In the genomic region with DNA sequence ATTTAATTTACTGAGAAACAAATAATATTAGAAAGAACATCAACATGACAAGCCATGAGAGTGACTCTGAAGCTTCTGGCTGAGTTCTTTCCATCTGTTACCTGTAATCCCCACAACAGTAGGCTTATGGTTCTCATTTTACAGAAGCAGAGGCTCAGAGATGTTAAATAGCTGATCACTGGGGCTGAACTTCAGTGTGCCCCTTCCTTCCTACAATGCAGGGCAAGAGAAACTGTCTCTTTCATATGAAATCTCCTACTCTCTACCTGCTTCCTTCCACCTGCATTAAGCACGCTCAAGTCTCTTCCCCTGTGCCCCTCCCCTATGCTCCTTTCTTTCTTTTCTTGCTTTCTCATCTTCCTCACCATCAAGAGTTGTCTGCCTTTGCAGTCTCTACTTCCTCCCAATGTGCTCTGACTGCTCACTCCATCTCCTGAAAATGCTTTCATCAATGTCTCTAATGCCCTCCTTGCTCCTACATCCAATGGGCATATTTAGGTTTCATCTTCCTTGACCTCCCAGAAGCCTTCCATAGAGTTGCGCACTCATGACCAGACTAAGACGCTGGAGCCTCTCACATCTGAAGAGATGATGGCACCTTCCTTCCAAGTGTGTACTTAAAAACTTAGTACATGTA, we compare ENCODE assay signal across 28 cellular contexts. TPM values are rescaled to one million over a fixed set of nuclear protein-coding genes. Genes with fewer than 3 reads are reported as not detected.
"Had no signal": no experiment of that assay in that cellular context is flagged by ENCODE, and none has a peak within 500 bp of the region (broad histone marks: within the 10 kb centered on the region; RNA-seq: fewer than 3 reads in every experiment).

No MANE protein-coding gene starts in this region.

- H3K4me3 Mint-ChIP-seq: mesothelial cell of epicardium; naive B cell; natural killer cell treated with Interleukin-12 subunit alpha and Interleukin-12 subunit beta and Interleukin-15 and Interleukin-18, amount 100 ng/mL, for 72 hours; stimulated activated effector memory CD8-positive, alpha-beta T cell treated with anti-CD3 and anti-CD28 coated beads, Interleukin-12 subunit alpha, Interleukin-12 subunit beta, amount 100 ng/mL, for 72 hours; stimulated activated naive CD8-positive, alpha-beta T cell treated with anti-CD3 and anti-CD28 coated beads, Interleukin-15, Interleukin-2, amounts not matched to agents 100 ng/mL and 50 ng/mL, for 24 hours; type B pancreatic cell had no signal

- H3K4me3 ChIP-seq: lung, pancreas, prostate gland, sigmoid colon, spleen, suprapubic skin, thoracic aorta, tibial artery, uterus had no signal

- H3K36me3 Mint-ChIP-seq: mesothelial cell of epicardium; naive B cell; natural killer cell treated with Interleukin-12 subunit alpha and Interleukin-12 subunit beta and Interleukin-15 and Interleukin-18, amount 100 ng/mL, for 72 hours; stimulated activated effector memory CD8-positive, alpha-beta T cell treated with anti-CD3 and anti-CD28 coated beads, Interleukin-12 subunit alpha, Interleukin-12 subunit beta, amount 100 ng/mL, for 72 hours had no signal

- H3K27ac Mint-ChIP-seq: mesothelial cell of epicardium; naive B cell; natural killer cell treated with Interleukin-12 subunit alpha and Interleukin-12 subunit beta and Interleukin-15 and Interleukin-18, amount 100 ng/mL, for 72 hours; stimulated activated effector memory CD8-positive, alpha-beta T cell treated with anti-CD3 and anti-CD28 coated beads, Interleukin-12 subunit alpha, Interleukin-12 subunit beta, amount 100 ng/mL, for 72 hours; stimulated activated naive CD8-positive, alpha-beta T cell treated with anti-CD3 and anti-CD28 coated beads, Interleukin-15, Interleukin-2, amounts not matched to agents 100 ng/mL and 50 ng/mL, for 24 hours; type B pancreatic cell had no signal

- H3K9me3 Mint-ChIP-seq: mesothelial cell of epicardium; natural killer cell treated with Interleukin-12 subunit alpha and Interleukin-12 subunit beta and Interleukin-15 and Interleukin-18, amount 100 ng/mL, for 72 hours; stimulated activated effector memory CD8-positive, alpha-beta T cell treated with anti-CD3 and anti-CD28 coated beads, Interleukin-12 subunit alpha, Interleukin-12 subunit beta, amount 100 ng/mL, for 72 hours; stimulated activated naive CD8-positive, alpha-beta T cell treated with anti-CD3 and anti-CD28 coated beads, Interleukin-15, Interleukin-2, amounts not matched to agents 100 ng/mL and 50 ng/mL, for 24 hours had no signal

- H3K4me1 Mint-ChIP-seq: mesothelial cell of epicardium; naive B cell; stimulated activated effector memory CD8-positive, alpha-beta T cell treated with anti-CD3 and anti-CD28 coated beads, Interleukin-12 subunit alpha, Interleukin-12 subunit beta, amount 100 ng/mL, for 72 hours had no signal

- FAIRE-seq: kidney, pancreas, small intestine had no signal

- H3K27ac ChIP-seq: pancreas, prostate gland, sigmoid colon, spleen, suprapubic skin, thoracic aorta, tibial artery, uterus had no signal

- H3K9me3 ChIP-seq: pancreas, prostate gland, sigmoid colon, spleen, suprapubic skin, thoracic aorta, tibial artery, uterus had no signal

- DNase-seq: head of caudate nucleus; hippocampal formation; kidney; left ventricle myocardium superior; mesendoderm; naive B cell; pancreas; posterior cingulate gyrus; retina; right cardiac atrium; sigmoid colon; small intestine; spleen; stimulated activated CD4-positive, alpha-beta T cell treated with anti-CD3 and anti-CD28 coated beads, Interleukin-4, amount 100 ng/mL, for 24 hours; stimulated activated naive CD4-positive, alpha-beta T cell; tibial artery; uterus had no signal

- H3K36me3 ChIP-seq: pancreas, prostate gland, sigmoid colon, spleen, suprapubic skin, thoracic aorta, uterus had no signal

- H3K4me1 ChIP-seq: pancreas, prostate gland, sigmoid colon, spleen, suprapubic skin, tibial artery, uterus had no signal

- H3K27me3 ChIP-seq: pancreas, sigmoid colon, suprapubic skin, tibial artery, uterus had no signal

- ATAC-seq: left ventricle myocardium superior; natural killer cell treated with Interleukin-12 subunit alpha and Interleukin-12 subunit beta and Interleukin-15 and Interleukin-18, amount 100 ng/mL, for 72 hours; pancreas; right cardiac atrium; stimulated activated effector memory CD8-positive, alpha-beta T cell treated with anti-CD3 and anti-CD28 coated beads, Interleukin-12 subunit alpha, Interleukin-12 subunit beta, amount 100 ng/mL, for 72 hours had no signal

RNA-seq across cellular contexts. Expression of a gene that starts 23.7 kb away (rescaled TPM):
- total RNA-seq: mononuclear cell; natural killer cell treated with Interleukin-12 subunit alpha and Interleukin-12 subunit beta and Interleukin-15 and Interleukin-18, amount 100 ng/mL, for 72 hours had no signal
- polyA plus RNA-seq: neural cell had no signal
